19 cellular contexts compared by ENCODE assay signal in the genomic region with DNA sequence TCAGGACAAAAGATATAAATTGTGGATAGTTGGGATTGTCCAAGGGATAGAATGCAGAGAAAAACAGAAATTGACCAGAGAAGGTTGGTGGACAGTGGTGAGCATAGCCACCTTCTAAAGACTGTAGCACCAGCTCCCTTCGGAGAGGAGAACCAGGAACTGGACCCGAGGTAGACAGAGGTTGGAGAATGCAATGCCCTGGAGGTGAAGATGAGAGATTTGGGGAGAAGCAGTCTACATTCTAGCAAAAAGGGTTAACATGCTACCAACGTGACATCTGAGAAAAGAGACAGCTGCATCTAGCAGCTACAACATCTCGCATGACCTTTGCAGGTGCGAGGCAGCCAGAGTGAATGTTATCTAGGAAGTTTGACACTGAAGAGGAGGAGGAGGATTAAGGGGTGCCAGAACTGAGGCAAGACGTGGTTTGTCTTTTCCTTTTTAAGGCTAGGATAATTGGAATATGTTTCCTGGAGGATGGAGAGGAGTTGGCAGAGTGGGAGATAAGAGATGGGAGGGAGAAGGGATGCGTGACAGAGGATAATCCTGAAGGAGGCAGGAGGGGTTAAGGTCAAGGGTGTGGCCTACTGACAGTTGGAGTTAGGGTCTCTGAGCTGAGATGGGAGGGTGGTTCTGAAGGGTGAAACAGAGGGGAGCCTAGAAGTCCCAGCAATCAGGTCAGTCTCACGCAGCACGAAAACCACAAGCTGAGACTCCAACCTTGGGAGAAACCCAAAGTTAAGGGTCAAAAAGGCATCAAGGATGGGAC.
DNase-seq lines count a peak whose midpoint lies in the region; ATAC-seq and TF ChIP-seq lines count a peak whose summit lies in the region.
"Had no signal": no experiment of that assay in that cellular context is flagged by ENCODE, and none has a peak within 500 bp of the region (broad histone marks: within the 10 kb centered on the region; RNA-seq: fewer than 3 reads in every experiment).

No MANE protein-coding gene starts in this region.

- intact Hi-C loops in body of pancreas (cut with DNase I), result no loop called here
- intact Hi-C loops in left lung (cut with DNase I), result no loop called here

- peaks cover 7% of the 10 kb centered on the region for H3K27me3 Mint-ChIP-seq in HFFc6 (ENCODE audit: insufficient read depth)

- H3K27ac ChIP-seq in body of pancreas (no peak overlapping the region), left lung (peak overlapping the region; percentile 21 to 34), stomach smooth muscle (ENCODE audit: low read length) (peak overlapping the region; percentile 37)
- H3K27ac ChIP-seq: PC-9 had no signal

- DNase-seq in HFFc6 (no peak), body of pancreas (no peak), left lung (no peak), T-helper 1 cell (no peak), amygdala (lab: John Stamatoyannopoulos, UW) (no peak)
- DNase-seq: CD4-positive, alpha-beta memory T cell; DMS53; effector CD4-positive, alpha-beta T cell; NCI-H1417 treated with DMSO at 0.1 percent for 48 hours; NCI-H2227 treated with DMSO at 0.1 percent for 48 hours; PC-9; stimulated activated CD8-positive, alpha-beta memory T cell treated with anti-CD3 and anti-CD28 coated beads, Interleukin-4, amount 100 ng/mL, for 48 hours; T1000 had no signal

- TF ChIP-seq CTCF in HFFc6 (IDR thresholded peaks at IDR 0.05), result no peak
- TF ChIP-seq CTCF in body of pancreas (IDR thresholded peaks at IDR 0.05), result no peak
- TF ChIP-seq CTCF in left lung (IDR thresholded peaks at IDR 0.05), result no peak

- H3K4me1 Mint-ChIP-seq in HFFc6 (ENCODE audit: low read depth), result peaks cover 80% of the 10 kb centered on the region
- H3K4me1 Mint-ChIP-seq: CD4-positive, alpha-beta memory T cell had no signal

- no peak overlapping the region for H3K9ac ChIP-seq in stomach smooth muscle (ENCODE audit: low read length in 2 of 2)

- H3K36me3 ChIP-seq in body of pancreas (replicated peaks in 1 of 2; ENCODE audit: insufficient read depth in 1 of 2, low read depth in 2 of 2) (no peaks in the 10 kb centered on the region), left lung (no peaks in the 10 kb centered on the region), stomach smooth muscle (ENCODE audit: control insufficient read depth in 2 of 2, insufficient read depth in 2 of 2, low read length in 2 of 2) (no peaks in the 10 kb centered on the region)

- H3K27me3 ChIP-seq in body of pancreas (no peaks in the 10 kb centered on the region), left lung (no peaks in the 10 kb centered on the region), stomach smooth muscle (ENCODE audit: control insufficient read depth in 1 of 2, insufficient read depth in 2 of 2, low read length in 2 of 2) (no peaks in the 10 kb centered on the region)

- ATAC-seq in body of pancreas (peak; percentile 15), left lung (peak; percentile 9), HG03571 (IDR thresholded peaks at IDR 0.05; ENCODE audit: unreplicated experiment) (no peak), GM19324 (IDR thresholded peaks at IDR 0.05; ENCODE audit: low FRiP score, unreplicated experiment) (no peak)
- ATAC-seq: activated CD4-positive, CD25-positive, alpha-beta regulatory T cell treated with anti-CD3 and anti-CD28 coated beads, Interleukin-2, amount 50 U/mL, for 24 hours; GM12878 had no signal

- 50 to 55% methylated on average over 9 of the region's 9 CpGs for WGBS in body of pancreas, 2 donors

- no peaks in the 10 kb centered on the region; the same call in 1 of the 2 replicates for H3K9me3 Mint-ChIP-seq in HFFc6
- H3K9me3 Mint-ChIP-seq: CD4-positive, alpha-beta memory T cell had no signal

- peaks cover 6% of the 10 kb centered on the region; the same call in 1 of the 2 replicates for H3K36me3 Mint-ChIP-seq in HFFc6 (ENCODE audit: low read depth)
- H3K36me3 Mint-ChIP-seq: activated naive CD8-positive, alpha-beta T cell; CD4-positive, alpha-beta memory T cell had no signal

- H3K27ac Mint-ChIP-seq in HFFc6, result peak overlapping the region; percentile 93
- H3K27ac Mint-ChIP-seq: activated naive CD8-positive, alpha-beta T cell; CD4-positive, alpha-beta memory T cell had no signal

- no peak for TF ChIP-seq POLR2A in body of pancreas (IDR thresholded peaks at IDR 0.05)

- peaks cover 11% of the 10 kb centered on the region for H3K4me1 ChIP-seq in body of pancreas
- no peaks in the 10 kb centered on the region for H3K4me1 ChIP-seq in left lung
- peaks cover 26% of the 10 kb centered on the region for H3K4me1 ChIP-seq in stomach smooth muscle (ENCODE audit: control insufficient read depth, insufficient read depth, low read length)

- H3K4me3 ChIP-seq in body of pancreas (no peak overlapping the region), left lung (no peak overlapping the region), stomach smooth muscle (ENCODE audit: low read length in 2 of 2) (no peak overlapping the region)
- H3K4me3 ChIP-seq: GM12878, PC-9 had no signal

- no peaks in the 10 kb centered on the region for H3K9me3 ChIP-seq in body of pancreas
- no peaks in the 10 kb centered on the region for H3K9me3 ChIP-seq in left lung
- no peaks in the 10 kb centered on the region for H3K9me3 ChIP-seq in stomach smooth muscle (ENCODE audit: control insufficient read depth in 2 of 2, low read length in 2 of 2)

- peak overlapping the region; percentile 67 for H3K4me3 Mint-ChIP-seq in HFFc6
- H3K4me3 Mint-ChIP-seq: activated naive CD8-positive, alpha-beta T cell; CD4-positive, alpha-beta memory T cell had no signal

Comparison
In these comparisons a context has a peak if more than half of its experiments do, and no peak if none do; other contexts are left out.
1. ATAC-seq: peak in body of pancreas (single experiment) and left lung (single experiment); none in HG03571 (single experiment) and GM19324 (single experiment).
2. H3K27ac ChIP-seq: peak in left lung (2 of 2) and stomach smooth muscle (single experiment); none in body of pancreas (0 of 4).